ENCODE assay signal across 1 cellular context in the genomic region with DNA sequence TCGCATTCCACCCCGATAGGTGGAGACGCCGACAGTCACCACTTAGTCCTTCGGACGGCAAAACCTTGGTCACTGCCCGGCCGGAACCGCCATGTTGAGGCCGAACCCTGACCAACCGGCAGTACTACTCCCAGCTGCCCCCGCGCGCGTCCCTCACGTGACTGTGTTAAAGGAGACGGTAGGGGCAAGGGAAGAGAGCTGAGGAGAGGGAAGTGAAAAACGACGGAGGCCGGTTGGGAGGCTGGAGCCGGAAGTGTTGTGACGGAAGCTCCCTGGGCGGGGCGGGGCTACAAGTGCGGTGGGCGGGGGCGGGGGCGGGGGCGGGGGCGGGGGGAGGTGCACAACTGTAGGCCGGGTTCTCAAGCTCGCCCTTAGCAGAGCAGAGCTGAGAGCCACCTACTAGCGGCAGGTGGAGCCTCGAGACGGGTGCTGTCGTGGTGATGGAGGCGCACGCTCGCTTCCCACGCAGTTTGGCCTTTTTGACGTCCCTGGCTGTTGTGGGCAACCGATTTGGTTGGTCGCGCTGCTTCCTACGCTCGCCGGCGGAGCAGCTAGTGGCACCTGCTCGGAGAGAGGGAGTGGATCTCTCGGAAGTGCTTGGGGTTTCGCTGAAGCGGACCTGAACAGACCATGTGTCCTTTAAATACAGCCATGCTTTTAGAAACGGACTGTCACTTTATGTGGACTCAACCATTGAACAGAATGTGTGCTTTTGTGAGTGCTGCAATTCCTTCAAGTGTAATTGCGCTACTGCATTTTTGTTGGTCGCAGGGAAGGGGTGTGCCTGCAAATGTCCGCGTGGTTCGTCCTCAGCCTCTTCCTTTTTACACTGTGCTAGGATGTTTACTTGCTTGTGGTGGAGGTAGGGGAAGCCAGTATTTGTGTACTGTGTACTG.
A peak's percentile ranks its signal among the peaks of the same experiment; 100 is the strongest.
TF ChIP-seq lines count a peak whose summit lies in the region.

A gene with protein sequence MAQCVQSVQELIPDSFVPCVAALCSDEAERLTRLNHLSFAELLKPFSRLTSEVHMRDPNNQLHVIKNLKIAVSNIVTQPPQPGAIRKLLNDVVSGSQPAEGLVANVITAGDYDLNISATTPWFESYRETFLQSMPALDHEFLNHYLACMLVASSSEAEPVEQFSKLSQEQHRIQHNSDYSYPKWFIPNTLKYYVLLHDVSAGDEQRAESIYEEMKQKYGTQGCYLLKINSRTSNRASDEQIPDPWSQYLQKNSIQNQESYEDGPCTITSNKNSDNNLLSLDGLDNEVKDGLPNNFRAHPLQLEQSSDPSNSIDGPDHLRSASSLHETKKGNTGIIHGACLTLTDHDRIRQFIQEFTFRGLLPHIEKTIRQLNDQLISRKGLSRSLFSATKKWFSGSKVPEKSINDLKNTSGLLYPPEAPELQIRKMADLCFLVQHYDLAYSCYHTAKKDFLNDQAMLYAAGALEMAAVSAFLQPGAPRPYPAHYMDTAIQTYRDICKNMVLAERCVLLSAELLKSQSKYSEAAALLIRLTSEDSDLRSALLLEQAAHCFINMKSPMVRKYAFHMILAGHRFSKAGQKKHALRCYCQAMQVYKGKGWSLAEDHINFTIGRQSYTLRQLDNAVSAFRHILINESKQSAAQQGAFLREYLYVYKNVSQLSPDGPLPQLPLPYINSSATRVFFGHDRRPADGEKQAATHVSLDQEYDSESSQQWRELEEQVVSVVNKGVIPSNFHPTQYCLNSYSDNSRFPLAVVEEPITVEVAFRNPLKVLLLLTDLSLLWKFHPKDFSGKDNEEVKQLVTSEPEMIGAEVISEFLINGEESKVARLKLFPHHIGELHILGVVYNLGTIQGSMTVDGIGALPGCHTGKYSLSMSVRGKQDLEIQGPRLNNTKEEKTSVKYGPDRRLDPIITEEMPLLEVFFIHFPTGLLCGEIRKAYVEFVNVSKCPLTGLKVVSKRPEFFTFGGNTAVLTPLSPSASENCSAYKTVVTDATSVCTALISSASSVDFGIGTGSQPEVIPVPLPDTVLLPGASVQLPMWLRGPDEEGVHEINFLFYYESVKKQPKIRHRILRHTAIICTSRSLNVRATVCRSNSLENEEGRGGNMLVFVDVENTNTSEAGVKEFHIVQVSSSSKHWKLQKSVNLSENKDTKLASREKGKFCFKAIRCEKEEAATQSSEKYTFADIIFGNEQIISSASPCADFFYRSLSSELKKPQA (N-terminal part only) (minus strand): TSS at position 130 of the 896 bp plus-strand sequence. CDS start 364 bp downstream, outside the sequence.

TF ChIP-seq in HepG2, 621 proteins besides CTCF, POLR2A, EP300 and RAD21 (continued from another document and continues in another):
- TF ChIP-seq, protein P1, sequence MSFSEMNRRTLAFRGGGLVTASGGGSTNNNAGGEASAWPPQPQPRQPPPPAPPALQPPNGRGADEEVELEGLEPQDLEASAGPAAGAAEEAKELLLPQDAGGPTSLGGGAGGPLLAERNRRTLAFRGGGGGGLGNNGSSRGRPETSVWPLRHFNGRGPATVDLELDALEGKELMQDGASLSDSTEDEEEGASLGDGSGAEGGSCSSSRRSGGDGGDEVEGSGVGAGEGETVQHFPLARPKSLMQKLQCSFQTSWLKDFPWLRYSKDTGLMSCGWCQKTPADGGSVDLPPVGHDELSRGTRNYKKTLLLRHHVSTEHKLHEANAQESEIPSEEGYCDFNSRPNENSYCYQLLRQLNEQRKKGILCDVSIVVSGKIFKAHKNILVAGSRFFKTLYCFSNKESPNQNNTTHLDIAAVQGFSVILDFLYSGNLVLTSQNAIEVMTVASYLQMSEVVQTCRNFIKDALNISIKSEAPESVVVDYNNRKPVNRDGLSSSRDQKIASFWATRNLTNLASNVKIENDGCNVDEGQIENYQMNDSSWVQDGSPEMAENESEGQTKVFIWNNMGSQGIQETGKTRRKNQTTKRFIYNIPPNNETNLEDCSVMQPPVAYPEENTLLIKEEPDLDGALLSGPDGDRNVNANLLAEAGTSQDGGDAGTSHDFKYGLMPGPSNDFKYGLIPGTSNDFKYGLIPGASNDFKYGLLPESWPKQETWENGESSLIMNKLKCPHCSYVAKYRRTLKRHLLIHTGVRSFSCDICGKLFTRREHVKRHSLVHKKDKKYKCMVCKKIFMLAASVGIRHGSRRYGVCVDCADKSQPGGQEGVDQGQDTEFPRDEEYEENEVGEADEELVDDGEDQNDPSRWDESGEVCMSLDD (CRISPR knock-in tag; IDR thresholded peaks at IDR 0.05; ENCODE audit: borderline replicate concordance): no peak
- TF ChIP-seq, protein P2, sequence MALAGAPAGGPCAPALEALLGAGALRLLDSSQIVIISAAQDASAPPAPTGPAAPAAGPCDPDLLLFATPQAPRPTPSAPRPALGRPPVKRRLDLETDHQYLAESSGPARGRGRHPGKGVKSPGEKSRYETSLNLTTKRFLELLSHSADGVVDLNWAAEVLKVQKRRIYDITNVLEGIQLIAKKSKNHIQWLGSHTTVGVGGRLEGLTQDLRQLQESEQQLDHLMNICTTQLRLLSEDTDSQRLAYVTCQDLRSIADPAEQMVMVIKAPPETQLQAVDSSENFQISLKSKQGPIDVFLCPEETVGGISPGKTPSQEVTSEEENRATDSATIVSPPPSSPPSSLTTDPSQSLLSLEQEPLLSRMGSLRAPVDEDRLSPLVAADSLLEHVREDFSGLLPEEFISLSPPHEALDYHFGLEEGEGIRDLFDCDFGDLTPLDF (CRISPR knock-in tag; IDR thresholded peaks at IDR 0.05): 0 out of 2 replicates have a peak, but pooled peaks have one; percentile 53
- TF ChIP-seq ZNF10 (CRISPR knock-in tag; IDR thresholded peaks at IDR 0.05; ENCODE audit: borderline replicate concordance, low read depth) (no peak), U2AF1 (optimal IDR thresholded peaks at IDR 0.05; ENCODE audit: low read depth, low read length) (peak; percentile 39), ZNF615 (CRISPR knock-in tag; IDR thresholded peaks at IDR 0.05; ENCODE audit: borderline replicate concordance) (no peak), RCOR2 (CRISPR knock-in tag; IDR thresholded peaks at IDR 0.05) (no peak), SRSF1 (optimal IDR thresholded peaks at IDR 0.05; ENCODE audit: low read depth, low read length) (no peak), ZNF749 (CRISPR knock-in tag; IDR thresholded peaks at IDR 0.05; ENCODE audit: borderline replicate concordance) (0 out of 2 replicates have a peak, but pooled peaks have one; percentile 62), SUZ12 (IDR thresholded peaks at IDR 0.05; ENCODE audit: low read depth, low read length) (peak; percentile 48; the same call in 1 of the 2 replicates), SMC3 (IDR thresholded peaks at IDR 0.05; ENCODE audit: low read length) (no peak), NPAS2 (CRISPR knock-in tag; IDR thresholded peaks at IDR 0.05; ENCODE audit: borderline replicate concordance) (no peak), EEA1 (CRISPR knock-in tag; IDR thresholded peaks at IDR 0.05; ENCODE audit: borderline replicate concordance) (no peak), GPN1 (CRISPR knock-in tag; IDR thresholded peaks at IDR 0.05; ENCODE audit: borderline replicate concordance) (no peak), SP4 (CRISPR knock-in tag; IDR thresholded peaks at IDR 0.05) (peak; percentile 66; the same call in 1 of the 2 replicates), HNRNPL (IDR thresholded peaks at IDR 0.05; ENCODE audit: low read depth, low read length) (no peak), ZNF549 (CRISPR knock-in tag; IDR thresholded peaks at IDR 0.05) (0 out of 2 replicates have a peak, but pooled peaks have one; percentile 26), AHR (CRISPR knock-in tag; IDR thresholded peaks at IDR 0.05) (no peak)
- TF ChIP-seq, protein P3, sequence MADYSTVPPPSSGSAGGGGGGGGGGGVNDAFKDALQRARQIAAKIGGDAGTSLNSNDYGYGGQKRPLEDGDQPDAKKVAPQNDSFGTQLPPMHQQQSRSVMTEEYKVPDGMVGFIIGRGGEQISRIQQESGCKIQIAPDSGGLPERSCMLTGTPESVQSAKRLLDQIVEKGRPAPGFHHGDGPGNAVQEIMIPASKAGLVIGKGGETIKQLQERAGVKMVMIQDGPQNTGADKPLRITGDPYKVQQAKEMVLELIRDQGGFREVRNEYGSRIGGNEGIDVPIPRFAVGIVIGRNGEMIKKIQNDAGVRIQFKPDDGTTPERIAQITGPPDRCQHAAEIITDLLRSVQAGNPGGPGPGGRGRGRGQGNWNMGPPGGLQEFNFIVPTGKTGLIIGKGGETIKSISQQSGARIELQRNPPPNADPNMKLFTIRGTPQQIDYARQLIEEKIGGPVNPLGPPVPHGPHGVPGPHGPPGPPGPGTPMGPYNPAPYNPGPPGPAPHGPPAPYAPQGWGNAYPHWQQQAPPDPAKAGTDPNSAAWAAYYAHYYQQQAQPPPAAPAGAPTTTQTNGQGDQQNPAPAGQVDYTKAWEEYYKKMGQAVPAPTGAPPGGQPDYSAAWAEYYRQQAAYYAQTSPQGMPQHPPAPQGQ (CRISPR knock-in tag; IDR thresholded peaks at IDR 0.05; ENCODE audit: borderline replicate concordance): no peak
- TF ChIP-seq, protein P4, sequence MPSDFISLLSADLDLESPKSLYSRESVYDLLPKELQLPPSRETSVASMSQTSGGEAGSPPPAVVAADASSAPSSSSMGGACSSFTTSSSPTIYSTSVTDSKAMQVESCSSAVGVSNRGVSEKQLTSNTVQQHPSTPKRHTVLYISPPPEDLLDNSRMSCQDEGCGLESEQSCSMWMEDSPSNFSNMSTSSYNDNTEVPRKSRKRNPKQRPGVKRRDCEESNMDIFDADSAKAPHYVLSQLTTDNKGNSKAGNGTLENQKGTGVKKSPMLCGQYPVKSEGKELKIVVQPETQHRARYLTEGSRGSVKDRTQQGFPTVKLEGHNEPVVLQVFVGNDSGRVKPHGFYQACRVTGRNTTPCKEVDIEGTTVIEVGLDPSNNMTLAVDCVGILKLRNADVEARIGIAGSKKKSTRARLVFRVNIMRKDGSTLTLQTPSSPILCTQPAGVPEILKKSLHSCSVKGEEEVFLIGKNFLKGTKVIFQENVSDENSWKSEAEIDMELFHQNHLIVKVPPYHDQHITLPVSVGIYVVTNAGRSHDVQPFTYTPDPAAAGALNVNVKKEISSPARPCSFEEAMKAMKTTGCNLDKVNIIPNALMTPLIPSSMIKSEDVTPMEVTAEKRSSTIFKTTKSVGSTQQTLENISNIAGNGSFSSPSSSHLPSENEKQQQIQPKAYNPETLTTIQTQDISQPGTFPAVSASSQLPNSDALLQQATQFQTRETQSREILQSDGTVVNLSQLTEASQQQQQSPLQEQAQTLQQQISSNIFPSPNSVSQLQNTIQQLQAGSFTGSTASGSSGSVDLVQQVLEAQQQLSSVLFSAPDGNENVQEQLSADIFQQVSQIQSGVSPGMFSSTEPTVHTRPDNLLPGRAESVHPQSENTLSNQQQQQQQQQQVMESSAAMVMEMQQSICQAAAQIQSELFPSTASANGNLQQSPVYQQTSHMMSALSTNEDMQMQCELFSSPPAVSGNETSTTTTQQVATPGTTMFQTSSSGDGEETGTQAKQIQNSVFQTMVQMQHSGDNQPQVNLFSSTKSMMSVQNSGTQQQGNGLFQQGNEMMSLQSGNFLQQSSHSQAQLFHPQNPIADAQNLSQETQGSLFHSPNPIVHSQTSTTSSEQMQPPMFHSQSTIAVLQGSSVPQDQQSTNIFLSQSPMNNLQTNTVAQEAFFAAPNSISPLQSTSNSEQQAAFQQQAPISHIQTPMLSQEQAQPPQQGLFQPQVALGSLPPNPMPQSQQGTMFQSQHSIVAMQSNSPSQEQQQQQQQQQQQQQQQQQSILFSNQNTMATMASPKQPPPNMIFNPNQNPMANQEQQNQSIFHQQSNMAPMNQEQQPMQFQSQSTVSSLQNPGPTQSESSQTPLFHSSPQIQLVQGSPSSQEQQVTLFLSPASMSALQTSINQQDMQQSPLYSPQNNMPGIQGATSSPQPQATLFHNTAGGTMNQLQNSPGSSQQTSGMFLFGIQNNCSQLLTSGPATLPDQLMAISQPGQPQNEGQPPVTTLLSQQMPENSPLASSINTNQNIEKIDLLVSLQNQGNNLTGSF (CRISPR knock-in tag; IDR thresholded peaks at IDR 0.05): peak; percentile 78
- TF ChIP-seq, protein P5, sequence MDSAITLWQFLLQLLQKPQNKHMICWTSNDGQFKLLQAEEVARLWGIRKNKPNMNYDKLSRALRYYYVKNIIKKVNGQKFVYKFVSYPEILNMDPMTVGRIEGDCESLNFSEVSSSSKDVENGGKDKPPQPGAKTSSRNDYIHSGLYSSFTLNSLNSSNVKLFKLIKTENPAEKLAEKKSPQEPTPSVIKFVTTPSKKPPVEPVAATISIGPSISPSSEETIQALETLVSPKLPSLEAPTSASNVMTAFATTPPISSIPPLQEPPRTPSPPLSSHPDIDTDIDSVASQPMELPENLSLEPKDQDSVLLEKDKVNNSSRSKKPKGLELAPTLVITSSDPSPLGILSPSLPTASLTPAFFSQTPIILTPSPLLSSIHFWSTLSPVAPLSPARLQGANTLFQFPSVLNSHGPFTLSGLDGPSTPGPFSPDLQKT (CRISPR knock-in tag; IDR thresholded peaks at IDR 0.05; ENCODE audit: borderline replicate concordance): no peak
- TF ChIP-seq, protein P6, sequence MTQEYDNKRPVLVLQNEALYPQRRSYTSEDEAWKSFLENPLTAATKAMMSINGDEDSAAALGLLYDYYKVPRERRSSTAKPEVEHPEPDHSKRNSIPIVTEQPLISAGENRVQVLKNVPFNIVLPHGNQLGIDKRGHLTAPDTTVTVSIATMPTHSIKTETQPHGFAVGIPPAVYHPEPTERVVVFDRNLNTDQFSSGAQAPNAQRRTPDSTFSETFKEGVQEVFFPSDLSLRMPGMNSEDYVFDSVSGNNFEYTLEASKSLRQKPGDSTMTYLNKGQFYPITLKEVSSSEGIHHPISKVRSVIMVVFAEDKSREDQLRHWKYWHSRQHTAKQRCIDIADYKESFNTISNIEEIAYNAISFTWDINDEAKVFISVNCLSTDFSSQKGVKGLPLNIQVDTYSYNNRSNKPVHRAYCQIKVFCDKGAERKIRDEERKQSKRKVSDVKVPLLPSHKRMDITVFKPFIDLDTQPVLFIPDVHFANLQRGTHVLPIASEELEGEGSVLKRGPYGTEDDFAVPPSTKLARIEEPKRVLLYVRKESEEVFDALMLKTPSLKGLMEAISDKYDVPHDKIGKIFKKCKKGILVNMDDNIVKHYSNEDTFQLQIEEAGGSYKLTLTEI (CRISPR knock-in tag; conservative IDR thresholded peaks at IDR 0.05): no peak
- TF ChIP-seq, protein P7, sequence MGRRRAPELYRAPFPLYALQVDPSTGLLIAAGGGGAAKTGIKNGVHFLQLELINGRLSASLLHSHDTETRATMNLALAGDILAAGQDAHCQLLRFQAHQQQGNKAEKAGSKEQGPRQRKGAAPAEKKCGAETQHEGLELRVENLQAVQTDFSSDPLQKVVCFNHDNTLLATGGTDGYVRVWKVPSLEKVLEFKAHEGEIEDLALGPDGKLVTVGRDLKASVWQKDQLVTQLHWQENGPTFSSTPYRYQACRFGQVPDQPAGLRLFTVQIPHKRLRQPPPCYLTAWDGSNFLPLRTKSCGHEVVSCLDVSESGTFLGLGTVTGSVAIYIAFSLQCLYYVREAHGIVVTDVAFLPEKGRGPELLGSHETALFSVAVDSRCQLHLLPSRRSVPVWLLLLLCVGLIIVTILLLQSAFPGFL (CRISPR knock-in tag; IDR thresholded peaks at IDR 0.05): 0 out of 2 replicates have a peak, but pooled peaks have one; percentile 61
- TF ChIP-seq, protein P8, sequence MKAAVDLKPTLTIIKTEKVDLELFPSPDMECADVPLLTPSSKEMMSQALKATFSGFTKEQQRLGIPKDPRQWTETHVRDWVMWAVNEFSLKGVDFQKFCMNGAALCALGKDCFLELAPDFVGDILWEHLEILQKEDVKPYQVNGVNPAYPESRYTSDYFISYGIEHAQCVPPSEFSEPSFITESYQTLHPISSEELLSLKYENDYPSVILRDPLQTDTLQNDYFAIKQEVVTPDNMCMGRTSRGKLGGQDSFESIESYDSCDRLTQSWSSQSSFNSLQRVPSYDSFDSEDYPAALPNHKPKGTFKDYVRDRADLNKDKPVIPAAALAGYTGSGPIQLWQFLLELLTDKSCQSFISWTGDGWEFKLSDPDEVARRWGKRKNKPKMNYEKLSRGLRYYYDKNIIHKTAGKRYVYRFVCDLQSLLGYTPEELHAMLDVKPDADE (CRISPR knock-in tag; IDR thresholded peaks at IDR 0.05): peak; percentile 85
- TF ChIP-seq, protein P9, sequence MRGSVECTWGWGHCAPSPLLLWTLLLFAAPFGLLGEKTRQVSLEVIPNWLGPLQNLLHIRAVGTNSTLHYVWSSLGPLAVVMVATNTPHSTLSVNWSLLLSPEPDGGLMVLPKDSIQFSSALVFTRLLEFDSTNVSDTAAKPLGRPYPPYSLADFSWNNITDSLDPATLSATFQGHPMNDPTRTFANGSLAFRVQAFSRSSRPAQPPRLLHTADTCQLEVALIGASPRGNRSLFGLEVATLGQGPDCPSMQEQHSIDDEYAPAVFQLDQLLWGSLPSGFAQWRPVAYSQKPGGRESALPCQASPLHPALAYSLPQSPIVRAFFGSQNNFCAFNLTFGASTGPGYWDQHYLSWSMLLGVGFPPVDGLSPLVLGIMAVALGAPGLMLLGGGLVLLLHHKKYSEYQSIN (CRISPR knock-in tag; IDR thresholded peaks at IDR 0.05; ENCODE audit: borderline replicate concordance): no peak
